In genomic region chr2:188096910-188097309, GRCh38 we compare ENCODE assay signal across 20 cellular contexts.
"Had no signal": no experiment of that assay in that cellular context is flagged by ENCODE, and none has a peak within 500 bp of the region (broad histone marks: within the 10 kb centered on the region; RNA-seq: fewer than 3 reads in every experiment).

No MANE protein-coding gene starts in this region.

- H3K27me3 Mint-ChIP-seq: naive thymus-derived CD4-positive, alpha-beta T cell; type B pancreatic cell had no signal

- H3K4me1 ChIP-seq: colonic mucosa, foreskin keratinocyte, sigmoid colon, suprapubic skin, thyroid gland, uterus had no signal

- H3K9me3 ChIP-seq: colonic mucosa, sigmoid colon, suprapubic skin, thyroid gland, uterus had no signal

- H3K4me1 Mint-ChIP-seq: naive thymus-derived CD4-positive, alpha-beta T cell; nephron progenitor cell had no signal

- H3K4me2 ChIP-seq: hepatocyte had no signal

- H3K4me3 ChIP-seq: colonic mucosa, hepatocyte, sigmoid colon, skin epidermis, suprapubic skin, thyroid gland, uterus had no signal

- FAIRE-seq: kidney had no signal

- DNase-seq: colonic mucosa; dermis blood vessel endothelial cell; erythroblast; foreskin keratinocyte; kidney; left colon; left ventricle myocardium superior; naive thymus-derived CD4-positive, alpha-beta T cell; nephron progenitor cell; posterior cingulate gyrus; sigmoid colon; stimulated activated CD4-positive, alpha-beta T cell treated with anti-CD3 and anti-CD28 coated beads, Interleukin-2, amount 100 ng/mL, for 24 hours; stimulated activated CD4-positive, alpha-beta T cell treated with anti-CD3 and anti-CD28 coated beads, Interleukin-4, amount 100 ng/mL, for 4 hours; stimulated activated naive CD8-positive, alpha-beta T cell treated with anti-CD3 and anti-CD28 coated beads, Interleukin-15, Interleukin-2, amounts not matched to agents 100 U/mL and 50 U/mL, for 24 hours; thyroid gland; uterus had no signal

- H3K79me2 ChIP-seq: hepatocyte had no signal

- H2AFZ ChIP-seq: hepatocyte had no signal

- H3K27ac ChIP-seq: colonic mucosa, foreskin keratinocyte, hepatocyte, sigmoid colon, skin epidermis, suprapubic skin, thyroid gland, uterus had no signal

- H3K27ac Mint-ChIP-seq: naive thymus-derived CD4-positive, alpha-beta T cell; nephron progenitor cell; type B pancreatic cell had no signal

- H3K27me3 ChIP-seq: colonic mucosa, foreskin keratinocyte, hepatocyte, sigmoid colon, suprapubic skin, thyroid gland, uterus had no signal

- H3K36me3 ChIP-seq: colonic mucosa, sigmoid colon, suprapubic skin, thyroid gland, uterus had no signal

- H3K4me3 Mint-ChIP-seq: naive thymus-derived CD4-positive, alpha-beta T cell; nephron progenitor cell; type B pancreatic cell had no signal

- H3K9me3 Mint-ChIP-seq: nephron progenitor cell, type B pancreatic cell had no signal

- ATAC-seq: foreskin keratinocyte; left colon; left ventricle myocardium superior; naive thymus-derived CD4-positive, alpha-beta T cell; stimulated activated naive CD8-positive, alpha-beta T cell treated with anti-CD3 and anti-CD28 coated beads, Interleukin-15, Interleukin-2, amounts not matched to agents 100 U/mL and 50 U/mL, for 24 hours had no signal

- H3K36me3 Mint-ChIP-seq: naive thymus-derived CD4-positive, alpha-beta T cell; type B pancreatic cell had no signal
